10 cellular contexts compared by ENCODE assay signal in genomic region chr20:60206259-60206658, GRCh38.
DNase-seq lines count a peak whose midpoint lies in the region; ATAC-seq and TF ChIP-seq lines count a peak whose summit lies in the region.
"Had no signal": no experiment of that assay in that cellular context is flagged by ENCODE, and none has a peak within 500 bp of the region (broad histone marks: within the 10 kb centered on the region; RNA-seq: fewer than 3 reads in every experiment).

No MANE protein-coding gene starts in this region.

- H3K27me3 ChIP-seq in right lobe of liver, result no peaks in the 10 kb centered on the region

- no peaks in the 10 kb centered on the region for H3K36me3 ChIP-seq in right lobe of liver

- no peaks in the 10 kb centered on the region for H3K9me3 ChIP-seq in right lobe of liver

- TF ChIP-seq POLR2A in right lobe of liver (IDR thresholded peaks at IDR 0.05), result no peak

- no peak overlapping the region for H3K4me3 ChIP-seq in WI38 (ENCODE audit: low read depth, low read length)
- H3K4me3 ChIP-seq in right lobe of liver, result no peak overlapping the region
- H3K4me3 ChIP-seq: skin epidermis had no signal

- H3K4me1 ChIP-seq in right lobe of liver, result no peaks in the 10 kb centered on the region

- WGBS in right lobe of liver (ENCODE audit: insufficient coverage, low coverage, low lambda C conversion rate, missing lambda C conversion rate), result 22% methylated on average over 2 of the region's 3 CpGs

- intact Hi-C loops in right lobe of liver (cut with DNase I), result no loop called here
- intact Hi-C loops in sciatic nerve (cut with DNase I), result loop anchor here (5.0 kb wide), 1 partner anchor 149 kb away; no protein-coding TSS in a partner anchor

- ATAC-seq in right lobe of liver, result peak in 2 of 4 donors; percentile 43 to 47
- ATAC-seq in sciatic nerve, result no peak
- ATAC-seq in HG03135 (IDR thresholded peaks at IDR 0.05; ENCODE audit: unreplicated experiment), result no peak
- no peak for ATAC-seq in HG03378 (IDR thresholded peaks at IDR 0.05; ENCODE audit: unreplicated experiment)

- no peak overlapping the region for H3K27ac ChIP-seq in right lobe of liver
- H3K27ac ChIP-seq: skin epidermis had no signal

- peak; percentile 46 for TF ChIP-seq CTCF in LNCAP (IDR thresholded peaks at IDR 0.05)
- peak; percentile 47 for TF ChIP-seq CTCF in WI38 (IDR thresholded peaks at IDR 0.05; ENCODE audit: low read depth, low read length)
- peak in 3 of 4 donors; percentile 15 to 34 (median 23) for TF ChIP-seq CTCF in right lobe of liver (IDR thresholded peaks at IDR 0.05)

- DNase-seq in GM03348 (ENCODE audit: low spot score) (peak; percentile 74), right lobe of liver (no peak), sciatic nerve (ENCODE audit: low spot score) (no peak), GM19238 (ENCODE audit: insufficient read length, low spot score) (no peak)
- DNase-seq: activated B cell treated with CpG ODN at 0.5 μM for 24 hours had no signal
